Comparison of ENCODE assay signal across 16 cellular contexts in genomic region chr11:104588975-104589374, GRCh38.
DNase-seq lines count a peak whose midpoint lies in the region; ATAC-seq and TF ChIP-seq lines count a peak whose summit lies in the region.
"Had no signal": no experiment of that assay in that cellular context is flagged by ENCODE, and none has a peak within 500 bp of the region (broad histone marks: within the 10 kb centered on the region; RNA-seq: fewer than 3 reads in every experiment).

No MANE protein-coding gene starts in this region.

- peaks cover 4% of the 10 kb centered on the region for H3K27me3 Mint-ChIP-seq in GM23338 (ENCODE audit: insufficient read depth, low read depth, poor library complexity)

- H3K79me2 ChIP-seq in GM23338 (replicated peaks; ENCODE audit: insufficient read depth): no peaks in the 10 kb centered on the region

- H3K4me3 Mint-ChIP-seq in GM23338: no peak overlapping the region
- H3K4me3 Mint-ChIP-seq: CD14-positive monocyte; CD4-positive, alpha-beta memory T cell had no signal

- DNase-seq in DMS53 (lab: John Stamatoyannopoulos, UW): peak; percentile 12
- DNase-seq in DMS53 treated with DMSO at 0.1 percent for 48 hours (lab: John Stamatoyannopoulos, UW; ENCODE audit: unreplicated experiment): no peak
- DNase-seq in GM23338 (ENCODE audit: low spot score): no peak
- DNase-seq in fibroblast of pulmonary artery (ENCODE audit: low read depth): peak; percentile 20
- DNase-seq in retina: peak; percentile 12
- DNase-seq in activated CD4-positive, CD25-positive, alpha-beta regulatory T cell (lab: John Stamatoyannopoulos, UW): no peak
- DNase-seq in HEK293T (ENCODE audit: extremely low spot score): no peak
- DNase-seq: 8988T; CD4-positive, alpha-beta memory T cell; DMS153; GOT3; H7 had no signal

- TF ChIP-seq CTCF in GM23338 (conservative IDR thresholded peaks at IDR 0.05; ENCODE audit: low read depth in 2 of 2) (no peak), fibroblast of pulmonary artery (IDR thresholded peaks at IDR 0.05; ENCODE audit: low read length, missing control alignments) (no peak)

- no peaks in the 10 kb centered on the region for H4K20me1 ChIP-seq in GM23338 (replicated peaks; ENCODE audit: insufficient read depth)
- H4K20me1 ChIP-seq: BLaER1 had no signal

- ATAC-seq in GM23338 (no peak), HG03342 (IDR thresholded peaks at IDR 0.05; ENCODE audit: unreplicated experiment) (no peak)
- ATAC-seq: HCT116 had no signal

- H3K9me3 Mint-ChIP-seq in GM23338: no peaks in the 10 kb centered on the region
- H3K9me3 Mint-ChIP-seq: CD4-positive, alpha-beta memory T cell had no signal

- no peaks in the 10 kb centered on the region for H3F3A ChIP-seq in GM23338 (replicated peaks; ENCODE audit: low read depth)

- POLR2A ChIA-PET in HEK293T (lab: Yijun Ruan, JAX): no interaction called here

- no peaks in the 10 kb centered on the region; the same call in 2 of the 3 replicates for H3K4me1 Mint-ChIP-seq in GM23338
- H3K4me1 Mint-ChIP-seq: CD14-positive monocyte; CD4-positive, alpha-beta memory T cell had no signal

- H3K27ac Mint-ChIP-seq in GM23338: no peak overlapping the region
- H3K27ac Mint-ChIP-seq: CD14-positive monocyte; CD4-positive, alpha-beta memory T cell had no signal

- no peaks in the 10 kb centered on the region for H3K4me1 ChIP-seq in GM23338 (ENCODE audit: insufficient read depth)
- H3K4me1 ChIP-seq: BLaER1 had no signal

- H3K27ac ChIP-seq in GM23338 (ENCODE audit: low read depth): no peak overlapping the region
- H3K27ac ChIP-seq: BLaER1 had no signal

- H3K9me2 ChIP-seq in GM23338 (ENCODE audit: insufficient read depth): no peaks in the 10 kb centered on the region

- peaks cover 7% of the 10 kb centered on the region for H3K36me3 Mint-ChIP-seq in GM23338 (ENCODE audit: low read depth)
- H3K36me3 Mint-ChIP-seq: CD14-positive monocyte; CD4-positive, alpha-beta memory T cell had no signal

- CTCF ChIA-PET in HEK293T (lab: Yijun Ruan, JAX): no interaction called here

- H3K27me3 ChIP-seq in GM23338 (ENCODE audit: insufficient read depth): no peaks in the 10 kb centered on the region
- H3K27me3 ChIP-seq: BLaER1 had no signal

- no peak overlapping the region for H3K4me2 ChIP-seq in GM23338
- H3K4me2 ChIP-seq: BLaER1 had no signal

- 0 out of 2 replicates have a peak overlapping the region, but pooled peaks have one; percentile 20 for H2AFZ ChIP-seq in GM23338

- no peaks in the 10 kb centered on the region for H3K36me3 ChIP-seq in GM23338 (ENCODE audit: insufficient read depth)
- H3K36me3 ChIP-seq: BLaER1 had no signal

- H3K4me3 ChIP-seq in GM23338 (no peak overlapping the region), fibroblast of pulmonary artery (replicated peaks; ENCODE audit: low read depth, low read length) (no peak overlapping the region)
- H3K4me3 ChIP-seq: BLaER1 had no signal

TF ChIP-seq in GM23338, 12 proteins besides CTCF, POLR2A, EP300 and RAD21:
- TF ChIP-seq JUNB (IDR thresholded peaks at IDR 0.05; ENCODE audit: unreplicated experiment): no peak
TF ChIP-seq in GM23338: peak in this region for 0.

TF ChIP-seq in HEK293T, 16 proteins besides CTCF, POLR2A, EP300 and RAD21:
- TF ChIP-seq ELF4 (IDR thresholded peaks at IDR 0.05) (no peak), SUZ12 (IDR thresholded peaks at IDR 0.05) (no peak), HDGF (IDR thresholded peaks at IDR 0.05; ENCODE audit: borderline replicate concordance) (no peak), PKNOX1 (IDR thresholded peaks at IDR 0.05) (no peak), TARDBP (IDR thresholded peaks at IDR 0.05) (no peak), FOXM1 (IDR thresholded peaks at IDR 0.05; ENCODE audit: borderline replicate concordance) (no peak), LEF1 (IDR thresholded peaks at IDR 0.05; ENCODE audit: borderline replicate concordance) (no peak), SP1 (IDR thresholded peaks at IDR 0.05) (no peak), BHLHE40 (IDR thresholded peaks at IDR 0.05; ENCODE audit: borderline replicate concordance) (no peak), FOXK2 (IDR thresholded peaks at IDR 0.05) (no peak), FOXA1 (IDR thresholded peaks at IDR 0.05) (no peak), ARNT (IDR thresholded peaks at IDR 0.05) (no peak), ZNF384 (IDR thresholded peaks at IDR 0.05) (no peak), L3MBTL2 (conservative IDR thresholded peaks at IDR 0.05) (no peak)

Comparison
In these comparisons a context has a peak if more than half of its experiments do, and no peak if none do; other contexts are left out.
1. DNase-seq: peak in DMS53 (single experiment), fibroblast of pulmonary artery (single experiment) and retina (single experiment); none in DMS53 treated with DMSO at 0.1 percent for 48 hours (single experiment), GM23338 (single experiment), activated CD4-positive, CD25-positive, alpha-beta regulatory T cell (0 of 4) and HEK293T (single experiment).